In genomic region chr7:129479831-129480230, GRCh38 we compare ENCODE assay signal across 24 cellular contexts. TPM values are rescaled to one million over a fixed set of nuclear protein-coding genes. Genes with fewer than 3 reads are reported as not detected.
DNase-seq lines count a peak whose midpoint lies in the region; ATAC-seq and TF ChIP-seq lines count a peak whose summit lies in the region.
"Had no signal": no experiment of that assay in that cellular context is flagged by ENCODE, and none has a peak within 500 bp of the region (broad histone marks: within the 10 kb centered on the region; RNA-seq: fewer than 3 reads in every experiment).

No MANE protein-coding gene starts in this region.

- ATAC-seq in IMR-90 (ENCODE audit: low read depth) = no peak
- ATAC-seq in activated T-helper 17 cell treated with anti-CD3 and anti-CD28 coated beads, Interleukin-2, amount 50 U/mL, for 72 hours (replicated peaks) = no peak
- ATAC-seq in HG02884 (IDR thresholded peaks at IDR 0.05; ENCODE audit: unreplicated experiment) = no peak
- ATAC-seq: GM12878 had no signal

- H4K20me1 ChIP-seq in IMR-90 (ENCODE audit: insufficient read depth, low read length) = no peaks in the 10 kb centered on the region
- H4K20me1 ChIP-seq: BLaER1 had no signal

- CTCF ChIA-PET in IMR-90 (lab: Yijun Ruan, JAX) = interaction anchor here (0.6 to 1.7 kb wide), 3 partner anchors 14 to 112 kb away, joined by 3 to 5 read pairs (median 4); no protein-coding TSS in a partner anchor

- TF ChIP-seq POLR2A in IMR-90 (IDR thresholded peaks at IDR 0.05; ENCODE audit: low read depth, low read length) = no peak
- no peak for TF ChIP-seq POLR2A in sigmoid colon (IDR thresholded peaks at IDR 0.05)

- no CpG with 5 or more reads among the region's 1 CpG for whole genome bisulfite sequencing in IMR-90 (ENCODE audit: extremely low coverage in 2 of 2, insufficient read length in 1 of 2), 2 experiments
- 93 to 94% methylated on average over 1 of the region's 1 CpG for WGBS in sigmoid colon, 2 donors

- no peak for TF ChIP-seq EP300 in sigmoid colon (IDR thresholded peaks at IDR 0.05)

- no TSS peak for BruUV-seq in IMR-90 (replicated peaks; lab: Mats Ljungman, UMichigan)

- in situ Hi-C loops in IMR-90 (cut with MboI; ENCODE audit: low sequenced_read_pairs) = loop anchor here (25.0 kb wide), 1 partner anchor 532 kb away; no protein-coding TSS in a partner anchor

- H3K4me1 Mint-ChIP-seq in activated T-helper 17 cell treated with anti-CD3 and anti-CD28 coated beads, Interleukin-2, amount 50 U/mL, for 72 hours = no peaks in the 10 kb centered on the region
- H3K4me1 Mint-ChIP-seq: CD14-positive monocyte; CD4-positive, alpha-beta memory T cell; CD8-positive, alpha-beta memory T cell had no signal

- H4K5ac ChIP-seq in IMR-90 (ENCODE audit: low read depth, low read length) = no peak overlapping the region

- H3K79me1 ChIP-seq in IMR-90 (ENCODE audit: low read depth in 1 of 2, low read length in 2 of 2) = no peaks in the 10 kb centered on the region

- TF ChIP-seq RAD21 in IMR-90 (IDR thresholded peaks at IDR 0.05; ENCODE audit: low read length) = no peak

- POLR2A ChIA-PET in IMR-90 (lab: Charles Lee; ENCODE audit: unreplicated experiment) = no interaction called here

- H3K9me3 ChIP-seq in IMR-90 (ENCODE audit: control insufficient read depth, insufficient read depth, low read length) (no peaks in the 10 kb centered on the region), sigmoid colon (no peaks in the 10 kb centered on the region)
- H3K9me3 ChIP-seq: BE2C had no signal

- H2AK9ac ChIP-seq in IMR-90 (replicated peaks; ENCODE audit: low read depth, low read length, poor library complexity) = no peak overlapping the region

- no peak overlapping the region for H2AK5ac ChIP-seq in IMR-90 (ENCODE audit: low read depth, low read length)

- no peak overlapping the region for H3K4me3 ChIP-seq in IMR-90 (ENCODE audit: insufficient read depth, low read depth, low read length)
- H3K4me3 ChIP-seq in sigmoid colon = no peak overlapping the region
- H3K4me3 ChIP-seq: BLaER1, GM12878 had no signal

- intact Hi-C loops in IMR-90 (cut with micrococcal nuclease) (loop anchor here (5.0 to 10.0 kb wide), 2 partner anchors 345 to 532 kb away; no protein-coding TSS in a partner anchor), sigmoid colon (cut with DNase I) (no loop called here)

- H2BK20ac ChIP-seq in IMR-90 (ENCODE audit: low read depth, low read length) = no peak overlapping the region; the same call in 1 of the 2 replicates

- H3K36me3 Mint-ChIP-seq in activated T-helper 17 cell treated with anti-CD3 and anti-CD28 coated beads, Interleukin-2, amount 50 U/mL, for 72 hours (ENCODE audit: low read depth) = peaks cover 70% of the 10 kb centered on the region
- H3K36me3 Mint-ChIP-seq: CD4-positive, alpha-beta memory T cell; CD4-positive, CD25-positive, alpha-beta regulatory T cell; CD8-positive, alpha-beta memory T cell had no signal

- no peak overlapping the region for H3K56ac ChIP-seq in IMR-90 (ENCODE audit: extremely low read depth, insufficient read depth, low read length)

- no peaks in the 10 kb centered on the region for H3K9me3 Mint-ChIP-seq in activated T-helper 17 cell treated with anti-CD3 and anti-CD28 coated beads, Interleukin-2, amount 50 U/mL, for 72 hours
- H3K9me3 Mint-ChIP-seq: CD4-positive, alpha-beta memory T cell; CD8-positive, alpha-beta memory T cell had no signal

- no peaks in the 10 kb centered on the region for H3K9me1 ChIP-seq in IMR-90 (ENCODE audit: insufficient read depth, low read length)

- no peaks in the 10 kb centered on the region for H3K27me3 ChIP-seq in IMR-90 (ENCODE audit: control insufficient read depth, insufficient read depth, low read length)
- no peaks in the 10 kb centered on the region for H3K27me3 ChIP-seq in sigmoid colon
- H3K27me3 ChIP-seq: BE2C, BLaER1 had no signal

- H3K18ac ChIP-seq in IMR-90 (ENCODE audit: low read depth, low read length) = peak overlapping the region; percentile 59; the same call in 1 of the 2 replicates

- H3K4me1 ChIP-seq in IMR-90 (ENCODE audit: control insufficient read depth, insufficient read depth, low read length) = peaks cover 5% of the 10 kb centered on the region; the same call in 1 of the 2 replicates
- no peaks in the 10 kb centered on the region for H3K4me1 ChIP-seq in sigmoid colon
- H3K4me1 ChIP-seq: BE2C, BLaER1 had no signal

- H3K14ac ChIP-seq in IMR-90 (replicated peaks; ENCODE audit: low read depth, low read length) = no peak overlapping the region

- no peak overlapping the region for H3K4me2 ChIP-seq in IMR-90 (ENCODE audit: low read depth, low read length)
- H3K4me2 ChIP-seq: BLaER1 had no signal

- H3K36me3 ChIP-seq in IMR-90 (ENCODE audit: control insufficient read depth, insufficient read depth, low read length) = no peaks in the 10 kb centered on the region
- H3K36me3 ChIP-seq in sigmoid colon = no peaks in the 10 kb centered on the region
- H3K36me3 ChIP-seq: BE2C, BLaER1 had no signal

- H2BK120ac ChIP-seq in IMR-90 (ENCODE audit: low read depth, low read length) = no peak overlapping the region

- no peak overlapping the region for H4K8ac ChIP-seq in IMR-90 (ENCODE audit: low read depth in 2 of 2, low read length in 2 of 2)

- H3K23ac ChIP-seq in IMR-90 (ENCODE audit: low read depth, low read length) = no peak overlapping the region

- peak overlapping the region; percentile 38 for H3K27ac Mint-ChIP-seq in activated T-helper 17 cell treated with anti-CD3 and anti-CD28 coated beads, Interleukin-2, amount 50 U/mL, for 72 hours
- H3K27ac Mint-ChIP-seq: CD14-positive monocyte; CD4-positive, alpha-beta memory T cell; CD4-positive, CD25-positive, alpha-beta regulatory T cell had no signal

- no peak overlapping the region for H3K4ac ChIP-seq in IMR-90 (ENCODE audit: low read depth, low read length)

- TF ChIP-seq CTCF in IMR-90 (conservative IDR thresholded peaks at IDR 0.05; ENCODE audit: low read depth, low read length) = no peak
- no peak for TF ChIP-seq CTCF in sigmoid colon (IDR thresholded peaks at IDR 0.05)

- no peak for DNase-seq in IMR-90
- DNase-seq in sigmoid colon = no peak
- no peak for DNase-seq in NCI-H2196 treated with DMSO at 0.1 percent for 48 hours (lab: John Stamatoyannopoulos, UW; ENCODE audit: unreplicated experiment)
- DNase-seq: 8988T; ACHN; BE2C; C1 segment of cervical spinal cord; CD4-positive, alpha-beta memory T cell; CD4-positive, CD25-positive, alpha-beta regulatory T cell; CD8-positive, alpha-beta memory T cell; COR-L47; DMS 273 treated with DMSO at 0.1 percent for 48 hours; DMS153; DMS53; DMS79; DND-41; EL; GDM1 had no signal

- H2BK5ac ChIP-seq in IMR-90 (ENCODE audit: low read depth, low read length, poor library complexity, severe bottlenecking) = no peak overlapping the region

- no peak overlapping the region for H4K91ac ChIP-seq in IMR-90 (ENCODE audit: insufficient read depth, low read depth, low read length)

- H2BK15ac ChIP-seq in IMR-90 (ENCODE audit: low read depth, low read length) = no peak overlapping the region

- no peak overlapping the region for H3K9ac ChIP-seq in IMR-90 (ENCODE audit: low read depth, low read length)
- H3K9ac ChIP-seq: BLaER1 had no signal

- no peaks in the 10 kb centered on the region for H3K27me3 Mint-ChIP-seq in activated T-helper 17 cell treated with anti-CD3 and anti-CD28 coated beads, Interleukin-2, amount 50 U/mL, for 72 hours
- H3K27me3 Mint-ChIP-seq: CD4-positive, alpha-beta memory T cell; CD4-positive, CD25-positive, alpha-beta regulatory T cell; CD8-positive, alpha-beta memory T cell had no signal

- dilution Hi-C loops in IMR-90 (cut with HindIII; ENCODE audit: low sequenced_read_pairs, unreplicated experiment) = no loop called here

- no peak overlapping the region for H3K27ac ChIP-seq in IMR-90 (ENCODE audit: insufficient read depth, low read length)
- no peak overlapping the region for H3K27ac ChIP-seq in sigmoid colon
- H3K27ac ChIP-seq: BLaER1 had no signal

- no peak overlapping the region for H3K4me3 Mint-ChIP-seq in activated T-helper 17 cell treated with anti-CD3 and anti-CD28 coated beads, Interleukin-2, amount 50 U/mL, for 72 hours
- H3K4me3 Mint-ChIP-seq: CD14-positive monocyte; CD4-positive, alpha-beta memory T cell; CD4-positive, CD25-positive, alpha-beta regulatory T cell; CD8-positive, alpha-beta memory T cell had no signal

- no peak overlapping the region for H2AFZ ChIP-seq in IMR-90 (replicated peaks; ENCODE audit: low read length, poor library complexity)

TF ChIP-seq in IMR-90, 13 proteins besides CTCF, POLR2A, EP300 and RAD21 (continues in another document):
- TF ChIP-seq FOS (IDR thresholded peaks at IDR 0.05; ENCODE audit: low read depth, low read length) = no peak
- no peak for TF ChIP-seq RFX5 (IDR thresholded peaks at IDR 0.05; ENCODE audit: low read depth, low read length)
- TF ChIP-seq CHD1 (IDR thresholded peaks at IDR 0.05; ENCODE audit: low read depth, low read length) = no peak
- TF ChIP-seq MXI1 (IDR thresholded peaks at IDR 0.05; ENCODE audit: borderline replicate concordance, low read depth, low read length) = no peak
- TF ChIP-seq, protein P1, sequence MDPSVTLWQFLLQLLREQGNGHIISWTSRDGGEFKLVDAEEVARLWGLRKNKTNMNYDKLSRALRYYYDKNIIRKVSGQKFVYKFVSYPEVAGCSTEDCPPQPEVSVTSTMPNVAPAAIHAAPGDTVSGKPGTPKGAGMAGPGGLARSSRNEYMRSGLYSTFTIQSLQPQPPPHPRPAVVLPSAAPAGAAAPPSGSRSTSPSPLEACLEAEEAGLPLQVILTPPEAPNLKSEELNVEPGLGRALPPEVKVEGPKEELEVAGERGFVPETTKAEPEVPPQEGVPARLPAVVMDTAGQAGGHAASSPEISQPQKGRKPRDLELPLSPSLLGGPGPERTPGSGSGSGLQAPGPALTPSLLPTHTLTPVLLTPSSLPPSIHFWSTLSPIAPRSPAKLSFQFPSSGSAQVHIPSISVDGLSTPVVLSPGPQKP (IDR thresholded peaks at IDR 0.05; ENCODE audit: borderline replicate concordance, low read depth, low read length) = no peak
- TF ChIP-seq MAZ (IDR thresholded peaks at IDR 0.05; ENCODE audit: borderline replicate concordance, low read depth, low read length) = no peak

RNA-seq across cellular contexts. Expression of gene SMKR1, which starts 22.5 kb away (rescaled TPM):
- total RNA-seq in IMR-90 (2012; rRNA removed) = not detected in 2 replicates
- 0.26 TPM in 1 of 2 replicates, not detected in the other for polyA plus RNA-seq in IMR-90 (2012; rRNA removed)
- 0.04 TPM in 1 of 2 replicates, not detected in the other for polyA plus RNA-seq in IMR-90 (2012; cell fraction: cytosol; rRNA removed)
- not detected in 2 replicates for polyA plus RNA-seq in IMR-90 (2012; cell fraction: nucleus; rRNA removed; ENCODE audit: low replicate concordance)
- total RNA-seq in activated T-helper 17 cell treated with anti-CD3 and anti-CD28 coated beads, Interleukin-2, amount 50 U/mL, for 72 hours = 1 to 10 TPM; 1.3 to 1.9 TPM
- not detected for total RNA-seq in sigmoid colon
- polyA plus RNA-seq in sigmoid colon = under 1 TPM in 1 of 3 donors, not detected in 2; 0.45 TPM
- total RNA-seq: CD4-positive, CD25-positive, alpha-beta regulatory T cell; G401 had no signal
- polyA plus RNA-seq: CD14-positive monocyte had no signal

RNA-seq across cellular contexts. Expression of gene STRIP2, which starts 45.6 kb away (rescaled TPM):
- total RNA-seq in IMR-90 (2012; rRNA removed) (2.2 and 3.0 TPM in 2 replicates), sigmoid colon (1 to 10 TPM in 2 of 4 donors, under 1 TPM in 2; 0.49 to 4.4 (median 0.90) TPM)
- polyA plus RNA-seq in IMR-90 (2012; rRNA removed) (1.6 and 1.8 TPM in 2 replicates), sigmoid colon (1 to 10 TPM in 1 of 3 donors, under 1 TPM in 1, not detected in 1; 0.92 to 1.7 TPM)
- 0.68 and 0.73 TPM in 2 replicates for polyA plus RNA-seq in IMR-90 (2012; cell fraction: cytosol; rRNA removed)
- polyA plus RNA-seq in IMR-90 (2012; cell fraction: nucleus; rRNA removed; ENCODE audit: low replicate concordance) = 2.4 and 4.3 TPM in 2 replicates
- total RNA-seq in activated T-helper 17 cell treated with anti-CD3 and anti-CD28 coated beads, Interleukin-2, amount 50 U/mL, for 72 hours = 10 to 100 TPM; 51.7 to 78.4 TPM
- polyA plus RNA-seq: CD4-positive, alpha-beta memory T cell; CD8-positive, alpha-beta memory T cell had no signal

Comparison
In these comparisons a context has a peak if more than half of its experiments do, and no peak if none do; other contexts are left out.
1. RNA of gene STRIP2, which starts 45.6 kb away (total RNA-seq): 51.7 to 78.4 TPM in activated T-helper 17 cell treated with anti-CD3 and anti-CD28 coated beads, Interleukin-2, amount 50 U/mL, for 72 hours; 2.2 to 3.0 TPM in IMR-90 and 0.49 to 4.4 TPM in sigmoid colon; every median in the first group is over 4 times any median in the second.